Comparison of ENCODE assay signal across 1 cellular context in the genomic region with DNA sequence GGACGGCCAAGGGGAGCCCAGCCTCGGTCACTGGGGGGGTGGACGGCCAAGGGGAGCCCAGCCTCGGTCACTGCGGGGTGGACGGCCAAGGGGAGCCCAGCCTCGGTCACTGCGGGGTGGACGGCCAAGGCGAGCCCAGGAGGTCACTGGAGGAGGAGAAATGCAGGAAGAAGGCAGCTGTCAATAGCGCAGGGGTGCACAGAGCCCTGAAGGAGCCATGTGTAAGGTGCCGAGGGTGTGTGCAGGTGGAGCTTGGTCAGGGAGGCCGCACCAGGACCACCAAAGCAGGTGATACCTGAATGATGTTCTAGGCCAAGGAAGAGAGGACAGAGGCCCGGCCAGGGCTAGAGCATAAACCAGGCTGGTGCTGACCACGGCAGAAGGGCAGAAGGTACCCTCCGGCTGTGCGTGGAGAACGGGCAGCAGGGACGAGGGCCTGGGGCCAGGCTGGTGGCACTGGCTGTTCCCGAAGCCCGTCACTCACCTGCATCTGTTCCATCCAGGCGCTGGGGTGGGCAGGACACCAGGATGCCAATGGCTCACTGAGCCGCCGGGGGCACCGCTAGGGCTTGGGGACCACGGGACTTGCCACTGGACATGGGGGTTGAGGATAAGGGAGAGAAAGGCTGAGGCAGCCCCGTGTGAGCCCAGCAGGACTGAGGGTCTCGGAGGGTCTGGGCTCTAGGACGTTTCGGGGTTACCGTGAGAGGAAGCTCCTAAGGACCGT.
TF ChIP-seq lines count a peak whose summit lies in the region.

No MANE protein-coding gene starts in this region.

TF ChIP-seq in endothelial cell of umbilical vein, 7 proteins besides CTCF, POLR2A, EP300 and RAD21:
- TF ChIP-seq, protein P1, sequence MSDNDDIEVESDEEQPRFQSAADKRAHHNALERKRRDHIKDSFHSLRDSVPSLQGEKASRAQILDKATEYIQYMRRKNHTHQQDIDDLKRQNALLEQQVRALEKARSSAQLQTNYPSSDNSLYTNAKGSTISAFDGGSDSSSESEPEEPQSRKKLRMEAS (IDR thresholded peaks at IDR 0.05; ENCODE audit: insufficient read depth, insufficient read length), result no peak
- TF ChIP-seq GATA2 (IDR thresholded peaks at IDR 0.05; ENCODE audit: insufficient read depth, insufficient read length, low read depth, low read length) (no peak), POLR2AphosphoS5 (IDR thresholded peaks at IDR 0.05; ENCODE audit: insufficient read depth, low read depth, low read length) (no peak), FOS (IDR thresholded peaks at IDR 0.05; ENCODE audit: borderline replicate concordance, insufficient read depth, low read length) (no peak), MYC (IDR thresholded peaks at IDR 0.05; ENCODE audit: low read depth, low read length) (no peak), EZH2 (IDR thresholded peaks at IDR 0.05; ENCODE audit: borderline replicate concordance, low read depth, low read length, severe bottlenecking) (no peak), JUN (IDR thresholded peaks at IDR 0.05; ENCODE audit: borderline replicate concordance, insufficient read depth, insufficient read length, low read depth) (no peak)
